ENCODE assay signal across 20 cellular contexts in the genomic region with DNA sequence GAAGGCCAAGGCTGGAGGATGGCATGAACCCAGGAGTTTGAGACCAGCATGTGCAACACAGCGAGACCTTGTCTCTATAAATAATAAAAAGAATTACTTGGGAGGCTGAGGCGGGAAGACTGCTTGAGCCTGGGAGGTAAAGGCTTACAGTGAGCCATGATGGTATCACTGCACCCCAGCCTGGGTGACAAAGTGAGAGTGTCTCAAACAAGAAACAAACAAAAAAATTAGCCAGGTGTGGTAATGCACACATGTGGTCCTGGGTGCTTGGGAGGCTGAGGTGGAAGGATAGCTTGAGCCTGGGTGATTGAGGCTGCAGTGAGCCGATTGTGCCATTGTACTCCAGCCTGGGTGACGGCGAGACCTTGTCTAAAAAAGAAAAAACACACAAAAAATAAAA. TPM values are rescaled to one million over a fixed set of nuclear protein-coding genes. Genes with fewer than 3 reads are reported as not detected.
DNase-seq lines count a peak whose midpoint lies in the region; ATAC-seq, FAIRE-seq and TF ChIP-seq lines count a peak whose summit lies in the region.
"Had no signal": no experiment of that assay in that cellular context is flagged by ENCODE, and none has a peak within 500 bp of the region (broad histone marks: within the 10 kb centered on the region; RNA-seq: fewer than 3 reads in every experiment).

No MANE protein-coding gene starts in this region.

- no peak for ATAC-seq in CD4-positive, alpha-beta T cell (ENCODE audit: poor library complexity)
- ATAC-seq in GM18861 (IDR thresholded peaks at IDR 0.05; ENCODE audit: unreplicated experiment): no peak
- ATAC-seq: activated CD8-positive, alpha-beta T cell treated with anti-CD3 and anti-CD28 coated beads for 36 hours had no signal

- H3K27me3 ChIP-seq in CD4-positive, alpha-beta T cell (ENCODE audit: control insufficient read depth, insufficient read depth, low read length): peaks cover 25% of the 10 kb centered on the region
- peaks cover 0 to 28% (median 3%) of the 10 kb centered on the region in 3 donors for H3K27me3 ChIP-seq in stomach

- intact Hi-C loops in CD4-positive, alpha-beta T cell (cut with DNase I, micrococcal nuclease): loop anchor here (2.0 to 5.0 kb wide), 3 partner anchors 52 to 101 kb away; no protein-coding TSS in a partner anchor
- intact Hi-C loops in stomach (cut with DNase I; ENCODE audit: low total_unique reads): no loop called here

- H3K4me3 ChIP-seq in stomach: no peak overlapping the region

- TF ChIP-seq EP300 in stomach (IDR thresholded peaks at IDR 0.05): no peak

- POLR2A ChIA-PET in CD4-positive, alpha-beta T cell (lab: Charles Lee): no interaction called here
- POLR2A ChIA-PET in RWPE1 (lab: Yijun Ruan, JAX; ENCODE audit: low non-redundant PET): no interaction called here

- TF ChIP-seq CTCF in CD4-positive, alpha-beta T cell (IDR thresholded peaks at IDR 0.05): no peak
- TF ChIP-seq CTCF in RWPE1 (conservative IDR thresholded peaks at IDR 0.05; ENCODE audit: low read depth) (no peak), mesothelial cell of epicardium (IDR thresholded peaks at IDR 0.05; ENCODE audit: unreplicated experiment) (no peak), stomach (IDR thresholded peaks at IDR 0.05) (no peak)

- no peaks in the 10 kb centered on the region for H3K9me3 Mint-ChIP-seq in CD4-positive, alpha-beta T cell
- H3K9me3 Mint-ChIP-seq in mesothelial cell of epicardium: no peaks in the 10 kb centered on the region
- H3K9me3 Mint-ChIP-seq: activated CD8-positive, alpha-beta T cell treated with anti-CD3 and anti-CD28 coated beads for 36 hours; CD8-positive, alpha-beta memory T cell; memory B cell had no signal

- no peak for DNase-seq in CD4-positive, alpha-beta T cell
- DNase-seq in RWPE1 (ENCODE audit: low spot score): no peak
- no peak for DNase-seq in mesothelial cell of epicardium (ENCODE audit: low spot score in 2 of 2, unreplicated experiment in 2 of 2)
- DNase-seq in stomach: no peak
- DNase-seq in inferior parietal cortex (ENCODE audit: extremely low spot score): no peak
- DNase-seq in NCI-H524 treated with DMSO at 0.1 percent for 48 hours (lab: John Stamatoyannopoulos, UW): no peak
- no peak for DNase-seq in GM12892 (ENCODE audit: insufficient read length)
- DNase-seq: activated CD8-positive, alpha-beta T cell treated with anti-CD3 and anti-CD28 coated beads for 36 hours; amniotic stem cell; caudate nucleus; CD8-positive, alpha-beta memory T cell; dorsolateral prefrontal cortex; NCI-H1105 treated with DMSO at 0.1 percent for 48 hours; NCI-H2107; NCI-H510A; small intestine; stimulated activated CD4-positive, alpha-beta T cell treated with anti-CD3 and anti-CD28 coated beads, Interleukin-4, amount 100 ng/mL, for 24 hours had no signal

- H3K4me1 ChIP-seq in stomach: peaks cover 8 to 36% (median 22%) of the 10 kb centered on the region in 4 donors

- H3K9me3 ChIP-seq in CD4-positive, alpha-beta T cell (ENCODE audit: control insufficient read depth, low read length): no peaks in the 10 kb centered on the region
- no peaks in the 10 kb centered on the region for H3K9me3 ChIP-seq in stomach
- H3K9me3 ChIP-seq: gastroesophageal sphincter had no signal

- no peak for FAIRE-seq in GM12892 (lab: Jason Lieb, UNC)
- FAIRE-seq: small intestine had no signal

- peaks cover 26% of the 10 kb centered on the region for H3K27me3 Mint-ChIP-seq in CD4-positive, alpha-beta T cell
- no peaks in the 10 kb centered on the region for H3K27me3 Mint-ChIP-seq in mesothelial cell of epicardium (ENCODE audit: low read depth)

- no peaks in the 10 kb centered on the region for H3K36me3 ChIP-seq in stomach
- H3K36me3 ChIP-seq: gastroesophageal sphincter had no signal

- TF ChIP-seq POLR2A in stomach (IDR thresholded peaks at IDR 0.05) (no peak), GM12892 (IDR thresholded peaks at IDR 0.05; ENCODE audit: low read depth, low read length) (no peak)

- H3K4me3 Mint-ChIP-seq in CD4-positive, alpha-beta T cell: peak overlapping the region; percentile 89
- H3K4me3 Mint-ChIP-seq in mesothelial cell of epicardium: peak overlapping the region; percentile 92

- WGBS in stomach, 5 donors: 92 to 96% (median 95%) methylated on average over 5 of the region's 5 CpGs

- H3K27ac ChIP-seq in CD4-positive, alpha-beta T cell (ENCODE audit: low read depth, low read length): no peak overlapping the region
- peak overlapping the region; percentile 92 for H3K27ac ChIP-seq in RWPE1
- peak overlapping the region; percentile 32 to 94 (median 88) for H3K27ac ChIP-seq in stomach

- peaks cover 19% of the 10 kb centered on the region for H3K4me1 Mint-ChIP-seq in CD4-positive, alpha-beta T cell (ENCODE audit: low read depth)
- peaks cover 75% of the 10 kb centered on the region for H3K4me1 Mint-ChIP-seq in mesothelial cell of epicardium

- H3K27ac Mint-ChIP-seq in CD4-positive, alpha-beta T cell: no peak overlapping the region
- peak overlapping the region; percentile 100 for H3K27ac Mint-ChIP-seq in mesothelial cell of epicardium
- H3K27ac Mint-ChIP-seq: activated CD8-positive, alpha-beta T cell treated with anti-CD3 and anti-CD28 coated beads for 36 hours; memory B cell had no signal

- no peaks in the 10 kb centered on the region for H3K36me3 Mint-ChIP-seq in CD4-positive, alpha-beta T cell (ENCODE audit: low read depth)
- no peaks in the 10 kb centered on the region for H3K36me3 Mint-ChIP-seq in mesothelial cell of epicardium
- H3K36me3 Mint-ChIP-seq: CD8-positive, alpha-beta memory T cell; memory B cell had no signal

- CTCF ChIA-PET in CD4-positive, alpha-beta T cell (lab: Charles Lee): no interaction called here
- CTCF ChIA-PET in RWPE1 (lab: Yijun Ruan, JAX): interaction anchor here (0.6 to 0.7 kb wide), 2 partner anchors 17 to 53 kb away, joined by 3 to 6 read pairs; no protein-coding TSS in a partner anchor

RNA-seq across cellular contexts. Expression of a gene that starts 1.7 kb away (rescaled TPM):
- under 1 TPM; 0.14 to 0.47 TPM for total RNA-seq in CD4-positive, alpha-beta T cell
- total RNA-seq in mesothelial cell of epicardium (107 to 116 TPM (median 108 TPM) in 3 replicates), stomach (100 to 1,000 TPM in 1 of 5 donors, 10 to 100 TPM in 2, 1 to 10 TPM in 1, under 1 TPM in 1; 0.58 to 112 (median 39.5) TPM)
- 10 to 100 TPM in 1 of 3 donors, 1 to 10 TPM in 2; 4.0 to 89.1 (median 8.4) TPM for polyA plus RNA-seq in stomach
- polyA plus RNA-seq in GM12892 (2012; ENCODE audit: missing spikeins): not detected
- total RNA-seq: CD8-positive, alpha-beta memory T cell had no signal
- polyA plus RNA-seq: CD8-positive, alpha-beta memory T cell had no signal
